9 cellular contexts compared by ENCODE assay signal in genomic region chr3:127750226-127751031, GRCh38.
A peak's percentile ranks its signal among the peaks of the same experiment; 100 is the strongest.
DNase-seq lines count a peak whose midpoint lies in the region; ATAC-seq, FAIRE-seq and TF ChIP-seq lines count a peak whose summit lies in the region.
"Had no signal": no experiment of that assay in that cellular context is flagged by ENCODE, and none has a peak within 500 bp of the region (broad histone marks: within the 10 kb centered on the region; RNA-seq: fewer than 3 reads in every experiment).

No MANE protein-coding gene starts in this region.

- H3K27ac ChIP-seq in right atrium auricular region (peak overlapping the region; percentile 81), foreskin keratinocyte (peak overlapping the region; percentile 95), small intestine (ENCODE audit: low read depth in 1 of 2, low read length in 1 of 2) (peak overlapping the region in 1 of 2 donors; percentile 76)

- no peak for ATAC-seq in Right ventricle myocardium inferior
- peak; percentile 38 for ATAC-seq in HG02852 (IDR thresholded peaks at IDR 0.05; ENCODE audit: unreplicated experiment)
- ATAC-seq in foreskin keratinocyte, result peak; percentile 80

- H3K9me3 ChIP-seq in right atrium auricular region (no peaks in the 10 kb centered on the region), small intestine (ENCODE audit: control insufficient read depth, low read depth) (no peaks in the 10 kb centered on the region)

- no peak for TF ChIP-seq CTCF in right atrium auricular region (IDR thresholded peaks at IDR 0.05)
- TF ChIP-seq CTCF in foreskin keratinocyte (conservative IDR thresholded peaks at IDR 0.05), result no peak

- H3K4me1 ChIP-seq in right atrium auricular region (peaks cover 0 to 59% of the 10 kb centered on the region in 2 donors), foreskin keratinocyte (peaks cover 46% of the 10 kb centered on the region), small intestine (ENCODE audit: control insufficient read depth in 2 of 2, insufficient read depth in 1 of 2, low read depth in 1 of 2, low read length in 1 of 2) (peaks cover 4 to 13% of the 10 kb centered on the region in 2 donors)

- FAIRE-seq in frontal cortex (lab: Jason Lieb, UNC), result no peak
- no peak for FAIRE-seq in small intestine (lab: Jason Lieb, UNC)
- FAIRE-seq: colon had no signal

- H3K27me3 ChIP-seq in right atrium auricular region, result no peaks in the 10 kb centered on the region
- H3K27me3 ChIP-seq in foreskin keratinocyte, result no peaks in the 10 kb centered on the region
- no peaks in the 10 kb centered on the region for H3K27me3 ChIP-seq in small intestine (ENCODE audit: control insufficient read depth in 2 of 2, insufficient read depth in 2 of 2, low read length in 2 of 2)

- WGBS in small intestine, 3 donors, result 75 to 86% (median 76%) methylated on average over 12 of the region's 12 CpGs

- DNase-seq in right atrium auricular region (ENCODE audit: low spot score) (no peak), Right ventricle myocardium inferior (ENCODE audit: missing footprints) (no peak), NOMO-1 treated with DMSO at 0.1 percent for 48 hours (lab: John Stamatoyannopoulos, UW; ENCODE audit: unreplicated experiment) (peak; percentile 74), foreskin keratinocyte (peak; percentile 92 to 97), T-helper 9 cell (no peak), frontal cortex (ENCODE audit: low spot score in 2 of 2) (no peak), small intestine (no peak)

- intact Hi-C loops in Right ventricle myocardium inferior (cut with DNase I), result no loop called here

- H3K36me3 ChIP-seq in right atrium auricular region, result no peaks in the 10 kb centered on the region
- H3K36me3 ChIP-seq in small intestine (ENCODE audit: control insufficient read depth in 2 of 2, insufficient read depth in 2 of 2, low read length in 2 of 2), result no peaks in the 10 kb centered on the region

- H3K4me3 ChIP-seq in right atrium auricular region, result no peak overlapping the region
- H3K4me3 ChIP-seq in small intestine (ENCODE audit: low read depth in 1 of 2, low read length in 2 of 2), result no peak overlapping the region

Comparison
In these comparisons a context has a peak if more than half of its experiments do, and no peak if none do; other contexts are left out.
1. DNase-seq: peak in NOMO-1 treated with DMSO at 0.1 percent for 48 hours (single experiment) and foreskin keratinocyte (2 of 2); none in right atrium auricular region (single experiment), Right ventricle myocardium inferior (single experiment), T-helper 9 cell (single experiment), frontal cortex (0 of 2) and small intestine (single experiment).